ENCODE assay signal across 36 cellular contexts in the genomic region with DNA sequence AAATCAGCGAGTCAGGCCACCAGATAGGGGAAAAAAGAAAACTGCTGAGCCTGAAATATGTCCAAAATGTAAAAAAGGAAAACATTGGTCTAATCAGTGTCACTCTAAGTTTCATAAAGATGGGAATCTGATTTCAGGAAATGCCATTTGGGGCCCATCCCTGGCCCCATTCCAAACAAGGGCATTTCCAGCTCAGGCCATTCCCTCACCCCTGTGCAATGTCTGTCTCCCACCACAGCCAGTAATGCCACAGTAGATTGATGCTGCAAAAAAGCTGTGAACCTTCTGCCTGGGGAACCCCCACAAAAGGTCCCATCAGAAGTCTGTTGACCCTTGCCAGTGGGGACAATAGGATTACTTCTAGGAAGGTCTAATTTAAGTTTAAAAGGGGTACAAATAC.
"Had no signal": no experiment of that assay in that cellular context is flagged by ENCODE, and none has a peak within 500 bp of the region (broad histone marks: within the 10 kb centered on the region; RNA-seq: fewer than 3 reads in every experiment).

No MANE protein-coding gene starts in this region.

- FAIRE-seq: endothelial cell of umbilical vein had no signal

- H3K27ac ChIP-seq: adrenal gland, breast epithelium, cardiac muscle cell, coronary artery, epithelial cell of prostate, esophagus squamous epithelium, gastroesophageal sphincter, WERI-Rb-1 had no signal

- H3K27ac Mint-ChIP-seq: activated B cell treated with CpG ODN at 0.5 μM for 24 hours; activated CD8-positive, alpha-beta T cell treated with anti-CD3 and anti-CD28 coated beads for 36 hours; activated naive CD8-positive, alpha-beta T cell; activated T-helper 17 cell treated with anti-CD3 and anti-CD28 coated beads, Interleukin-2, amount 50 U/mL, for 72 hours; brain; dendritic cell treated with granulocyte-macrophage colony-stimulating factor and Interleukin-4, amounts not matched to agents 40 ng/mL and 50 ng/mL, for 4 days; effector memory CD8-positive, alpha-beta T cell; T-helper 17 cell; T-helper 2 cell treated with Interferon-gamma antibody and Interleukin-4, amounts not matched to agents 5 μg/mL and 100 μg/mL, for 36 hours had no signal

- H3K36me3 Mint-ChIP-seq: activated naive CD8-positive, alpha-beta T cell; brain had no signal

- ATAC-seq: activated CD4-positive, CD25-positive, alpha-beta regulatory T cell treated with anti-CD3 and anti-CD28 coated beads, Interleukin-2, amount 50 U/mL, for 24 hours; activated CD8-positive, alpha-beta T cell treated with anti-CD3 and anti-CD28 coated beads for 36 hours; activated T-cell treated with anti-CD3 and anti-CD28 coated beads, Interleukin-2, amount 50 U/mL, for 4 hours; activated T-helper 17 cell treated with anti-CD3 and anti-CD28 coated beads, Interleukin-2, amount 50 U/mL, for 72 hours; effector memory CD8-positive, alpha-beta T cell; gastroesophageal sphincter; T-helper 17 cell had no signal

- H3K27me3 ChIP-seq: adrenal gland, breast epithelium, cardiac muscle cell, esophagus squamous epithelium, gastroesophageal sphincter had no signal

- H3K9me3 ChIP-seq: adrenal gland, esophagus squamous epithelium had no signal

- H3K36me3 ChIP-seq: adrenal gland, breast epithelium, cardiac muscle cell, esophagus squamous epithelium, gastroesophageal sphincter, WERI-Rb-1 had no signal

- H3K4me1 ChIP-seq: adrenal gland, breast epithelium, esophagus squamous epithelium, gastroesophageal sphincter had no signal

- DNase-seq: activated B cell treated with CpG ODN at 0.5 μM for 24 hours; activated CD4-positive, alpha-beta T cell treated with anti-CD3 and anti-CD28 coated beads for 48 hours; activated CD4-positive, alpha-beta T cell treated with anti-CD3 and anti-CD28 coated beads, Interleukin-2, amount 50 U/mL, for 1 hour; activated CD4-positive, alpha-beta T cell treated with anti-CD3 and anti-CD28 coated beads, Interleukin-2, amount 50 U/mL, for 48 hours; activated CD8-positive, alpha-beta memory T cell treated with anti-CD3 and anti-CD28 coated beads for 24 hours; activated CD8-positive, alpha-beta T cell treated with anti-CD3 and anti-CD28 coated beads for 36 hours; activated effector memory CD4-positive, alpha-beta T cell treated with Interleukin-2 at 50 U/mL for 16 hours; activated gamma-delta T cell treated with Interleukin-2 at 50 U/mL for 16 hours; activated naive CD4-positive, alpha-beta T cell treated with anti-CD3 and anti-CD28 coated beads, Interleukin-2, amount 50 U/mL, for 16 hours; activated naive CD4-positive, alpha-beta T cell treated with Interleukin-2 at 50 U/mL for 16 hours; activated T-cell treated with anti-CD3 and anti-CD28 coated beads, Interleukin-2, amount 50 U/mL, for 4 hours; adrenal gland; amygdala; aorta; central memory CD4-positive, alpha-beta T cell; cerebellar nuclear complex; effector CD4-positive, alpha-beta T cell; effector memory CD8-positive, alpha-beta T cell; esophagus squamous epithelium; foreskin melanocyte; T-helper 1 cell; T-helper 17 cell; T1000; WERI-Rb-1 had no signal

- H3K4me3 ChIP-seq: adrenal gland, breast epithelium, cardiac muscle cell, coronary artery, esophagus squamous epithelium, gastroesophageal sphincter had no signal

- H3K27me3 Mint-ChIP-seq: activated B cell treated with CpG ODN at 0.5 μM for 24 hours; dendritic cell treated with granulocyte-macrophage colony-stimulating factor and Interleukin-4, amounts not matched to agents 40 ng/mL and 50 ng/mL, for 4 days; effector memory CD8-positive, alpha-beta T cell; T-helper 17 cell had no signal

- H3K4me1 Mint-ChIP-seq: activated B cell treated with CpG ODN at 0.5 μM for 24 hours; activated T-helper 17 cell treated with anti-CD3 and anti-CD28 coated beads, Interleukin-2, amount 50 U/mL, for 72 hours; brain; T-helper 17 cell had no signal

- H3K4me3 Mint-ChIP-seq: activated B cell treated with CpG ODN at 0.5 μM for 24 hours; activated CD8-positive, alpha-beta T cell treated with anti-CD3 and anti-CD28 coated beads for 36 hours; activated naive CD8-positive, alpha-beta T cell; activated T-cell treated with anti-CD3 and anti-CD28 coated beads, Interleukin-2, amount 50 U/mL, for 4 hours; activated T-helper 17 cell treated with anti-CD3 and anti-CD28 coated beads, Interleukin-2, amount 50 U/mL, for 72 hours; brain; dendritic cell treated with granulocyte-macrophage colony-stimulating factor and Interleukin-4, amounts not matched to agents 40 ng/mL and 50 ng/mL, for 4 days; effector memory CD8-positive, alpha-beta T cell; T-helper 17 cell; T-helper 2 cell treated with Interferon-gamma antibody and Interleukin-4, amounts not matched to agents 5 μg/mL and 100 μg/mL, for 36 hours had no signal
